ENCODE assay signal across 10 cellular contexts in genomic region chr14:104731249-104731924, GRCh38. TPM values are rescaled to one million over a fixed set of nuclear protein-coding genes. Genes with fewer than 3 reads are reported as not detected.
DNase-seq lines count a peak whose midpoint lies in the region; TF ChIP-seq lines count a peak whose summit lies in the region.
"Had no signal": no experiment of that assay in that cellular context is flagged by ENCODE, and none has a peak within 500 bp of the region (broad histone marks: within the 10 kb centered on the region; RNA-seq: fewer than 3 reads in every experiment).

No MANE protein-coding gene starts in this region.

- no peaks in the 10 kb centered on the region for H3K9me3 Mint-ChIP-seq in activated T-helper 2 cell treated with anti-CD3 and anti-CD28 coated beads, Interferon-gamma antibody, Interleukin-2, Interleukin-4, amounts not matched to agents 10 μg/mL and 5 μg/mL and 100 μg/mL, durations not matched to agents 14 hours and 24 hours and 36 hours
- H3K9me3 Mint-ChIP-seq in activated naive CD4-positive, alpha-beta T cell treated with anti-CD3 and anti-CD28 coated beads for 36 hours, result no peaks in the 10 kb centered on the region

- peaks cover 13 to 25% of the 10 kb centered on the region in 2 experiments for H3K27me3 ChIP-seq in mesenchymal stem cell (ENCODE audit: control insufficient read depth in 1 of 2, insufficient read depth in 1 of 2, low read length in 2 of 2)
- H3K27me3 ChIP-seq: SJSA1 had no signal

- H3K79me1 ChIP-seq in mesenchymal stem cell (replicated peaks; ENCODE audit: low read length, poor library complexity, severe bottlenecking), result no peaks in the 10 kb centered on the region

- TF ChIP-seq CTCF in astrocyte of the spinal cord (IDR thresholded peaks at IDR 0.05; ENCODE audit: low read depth, low read length), result peak; percentile 55

- H3K14ac ChIP-seq in mesenchymal stem cell (ENCODE audit: low read length in 2 of 2), result no peak overlapping the region

- H3K9ac ChIP-seq in mesenchymal stem cell (ENCODE audit: low read length), result no peak overlapping the region

- H2BK5ac ChIP-seq in mesenchymal stem cell (ENCODE audit: low read depth, low read length, poor library complexity, severe bottlenecking), result no peak overlapping the region

- no peak overlapping the region for H2BK120ac ChIP-seq in mesenchymal stem cell (ENCODE audit: low read depth, low read length)

- H2BK15ac ChIP-seq in mesenchymal stem cell (ENCODE audit: low read depth, poor library complexity, severe bottlenecking), result peak overlapping the region; percentile 60

- no peaks in the 10 kb centered on the region for H3K9me3 ChIP-seq in mesenchymal stem cell (ENCODE audit: control insufficient read depth, low read length)
- H3K9me3 ChIP-seq: SJSA1 had no signal

- H2AK5ac ChIP-seq in mesenchymal stem cell (ENCODE audit: low read length, severe bottlenecking), result no peak overlapping the region

- H3K4me2 ChIP-seq in mesenchymal stem cell (ENCODE audit: low read length, poor library complexity, severe bottlenecking), result no peak overlapping the region

- no peaks in the 10 kb centered on the region for H3K36me3 Mint-ChIP-seq in activated T-helper 2 cell treated with anti-CD3 and anti-CD28 coated beads, Interferon-gamma antibody, Interleukin-2, Interleukin-4, amounts not matched to agents 10 μg/mL and 5 μg/mL and 100 μg/mL, durations not matched to agents 14 hours and 24 hours and 36 hours (ENCODE audit: low read depth)
- H3K36me3 Mint-ChIP-seq in activated naive CD4-positive, alpha-beta T cell treated with anti-CD3 and anti-CD28 coated beads for 36 hours (ENCODE audit: low read depth), result no peaks in the 10 kb centered on the region

- DNase-seq in DMS114 treated with DMSO at 0.1 percent for 48 hours (lab: John Stamatoyannopoulos, UW; ENCODE audit: unreplicated experiment) (peak; percentile 11), HuH-7.5 (ENCODE audit: low spot score) (peak; percentile 80), astrocyte of the spinal cord (ENCODE audit: low read depth, low spot score) (no peak), mesenchymal stem cell (peak; percentile 31), NK-92 (lab: John Stamatoyannopoulos, UW; ENCODE audit: unreplicated experiment) (no peak), inferior parietal cortex (ENCODE audit: extremely low spot score) (no peak)
- DNase-seq in activated T-helper 2 cell treated with anti-CD3 and anti-CD28 coated beads, Interferon-gamma antibody, Interleukin-2, Interleukin-4, amounts not matched to agents 10 μg/mL and 5 μg/mL and 100 μg/mL, durations not matched to agents 14 hours and 24 hours and 36 hours (ENCODE audit: low spot score), result no peak
- DNase-seq in activated naive CD4-positive, alpha-beta T cell treated with anti-CD3 and anti-CD28 coated beads for 36 hours, result no peak
- DNase-seq: stimulated activated CD4-positive, alpha-beta T cell treated with anti-CD3 and anti-CD28 coated beads, Interleukin-2, amount 100 ng/mL, for 48 hours had no signal

- in situ Hi-C loops in astrocyte of the spinal cord (cut with HindIII; ENCODE audit: low sequenced_read_pairs), result no loop called here

- no peak overlapping the region for H2BK12ac ChIP-seq in mesenchymal stem cell (ENCODE audit: low read length in 2 of 2)

- no peak overlapping the region for H2AFZ ChIP-seq in mesenchymal stem cell (ENCODE audit: low read depth, low read length)

- no peaks in the 10 kb centered on the region for H3K4me1 Mint-ChIP-seq in activated T-helper 2 cell treated with anti-CD3 and anti-CD28 coated beads, Interferon-gamma antibody, Interleukin-2, Interleukin-4, amounts not matched to agents 10 μg/mL and 5 μg/mL and 100 μg/mL, durations not matched to agents 14 hours and 24 hours and 36 hours (ENCODE audit: low read depth)
- H3K4me1 Mint-ChIP-seq in activated naive CD4-positive, alpha-beta T cell treated with anti-CD3 and anti-CD28 coated beads for 36 hours (ENCODE audit: low read depth), result no peaks in the 10 kb centered on the region

- no peaks in the 10 kb centered on the region for H3K36me3 ChIP-seq in mesenchymal stem cell (ENCODE audit: control insufficient read depth in 1 of 2, insufficient read depth in 2 of 2, low read depth in 1 of 2, low read length in 2 of 2)
- H3K36me3 ChIP-seq: SJSA1 had no signal

- intact Hi-C loops in activated T-helper 2 cell treated with anti-CD3 and anti-CD28 coated beads, Interferon-gamma antibody, Interleukin-2, Interleukin-4, amounts not matched to agents 10 μg/mL and 5 μg/mL and 100 μg/mL, durations not matched to agents 14 hours and 24 hours and 36 hours (cut with micrococcal nuclease), result no loop called here
- intact Hi-C loops in activated naive CD4-positive, alpha-beta T cell treated with anti-CD3 and anti-CD28 coated beads for 36 hours (cut with micrococcal nuclease), result no loop called here

- no peak overlapping the region for H3K27ac ChIP-seq in mesenchymal stem cell (ENCODE audit: low read length, poor library complexity, severe bottlenecking)
- H3K27ac ChIP-seq: SJSA1 had no signal

- no peak overlapping the region for H3K23ac ChIP-seq in mesenchymal stem cell (ENCODE audit: low read length in 2 of 2)

- H4K91ac ChIP-seq in mesenchymal stem cell (ENCODE audit: low read length), result peak overlapping the region; percentile 28

- H3K4me1 ChIP-seq in mesenchymal stem cell (ENCODE audit: control insufficient read depth, insufficient read depth, low read depth, low read length), result peaks cover 15% of the 10 kb centered on the region

- no peak overlapping the region for H3K4me3 Mint-ChIP-seq in activated T-helper 2 cell treated with anti-CD3 and anti-CD28 coated beads, Interferon-gamma antibody, Interleukin-2, Interleukin-4, amounts not matched to agents 10 μg/mL and 5 μg/mL and 100 μg/mL, durations not matched to agents 14 hours and 24 hours and 36 hours (ENCODE audit: low read depth)
- H3K4me3 Mint-ChIP-seq in activated naive CD4-positive, alpha-beta T cell treated with anti-CD3 and anti-CD28 coated beads for 36 hours, result no peak overlapping the region

- H3K4me3 ChIP-seq in astrocyte of the spinal cord (ENCODE audit: low read depth, low read length) (no peak overlapping the region), mesenchymal stem cell (ENCODE audit: insufficient read depth in 1 of 2, low read depth in 1 of 2, low read length in 2 of 2) (no peak overlapping the region)
- H3K4me3 ChIP-seq: SJSA1 had no signal

- H4K8ac ChIP-seq in mesenchymal stem cell (ENCODE audit: low read length), result no peak overlapping the region

- H3K4ac ChIP-seq in mesenchymal stem cell (ENCODE audit: low read depth in 1 of 2, low read length in 2 of 2), result no peak overlapping the region

- 79% methylated on average over 11 of the region's 11 CpGs for WGBS in mesenchymal stem cell

- CTCF ChIA-PET in activated naive CD4-positive, alpha-beta T cell treated with anti-CD3 and anti-CD28 coated beads for 36 hours (lab: Charles Lee), result no interaction called here

- no peaks in the 10 kb centered on the region for H3K27me3 Mint-ChIP-seq in activated T-helper 2 cell treated with anti-CD3 and anti-CD28 coated beads, Interferon-gamma antibody, Interleukin-2, Interleukin-4, amounts not matched to agents 10 μg/mL and 5 μg/mL and 100 μg/mL, durations not matched to agents 14 hours and 24 hours and 36 hours (ENCODE audit: low read depth)
- H3K27me3 Mint-ChIP-seq in activated naive CD4-positive, alpha-beta T cell treated with anti-CD3 and anti-CD28 coated beads for 36 hours (ENCODE audit: low read depth), result no peaks in the 10 kb centered on the region

- no peak overlapping the region for H3K27ac Mint-ChIP-seq in activated T-helper 2 cell treated with anti-CD3 and anti-CD28 coated beads, Interferon-gamma antibody, Interleukin-2, Interleukin-4, amounts not matched to agents 10 μg/mL and 5 μg/mL and 100 μg/mL, durations not matched to agents 14 hours and 24 hours and 36 hours
- H3K27ac Mint-ChIP-seq in activated naive CD4-positive, alpha-beta T cell treated with anti-CD3 and anti-CD28 coated beads for 36 hours, result no peak overlapping the region

- peak overlapping the region in 1 of 2 experiments; percentile 29 for H3K18ac ChIP-seq in mesenchymal stem cell (ENCODE audit: low read depth in 1 of 2, low read length in 2 of 2)

RNA-seq across cellular contexts. Expression of gene ADSS1, which starts 7.4 kb away (rescaled TPM):
- polyA plus RNA-seq in mesenchymal stem cell (2013, experiment 1 of 2), result 5.2 TPM
- polyA plus RNA-seq in mesenchymal stem cell (2013, experiment 2 of 2), result 4.8 TPM
- 1.1 and 2.4 TPM in 2 replicates for total RNA-seq in activated T-helper 2 cell treated with anti-CD3 and anti-CD28 coated beads, Interferon-gamma antibody, Interleukin-2, Interleukin-4, amounts not matched to agents 10 μg/mL and 5 μg/mL and 100 μg/mL, durations not matched to agents 14 hours and 24 hours and 36 hours
- total RNA-seq in activated naive CD4-positive, alpha-beta T cell treated with anti-CD3 and anti-CD28 coated beads for 36 hours, result 1 to 10 TPM; 5.1 to 5.5 TPM

RNA-seq across cellular contexts. Expression of gene SIVA1, which starts 21.6 kb away (rescaled TPM):
- polyA plus RNA-seq in mesenchymal stem cell (2013, experiment 1 of 2), result 68.6 TPM
- 73.5 TPM for polyA plus RNA-seq in mesenchymal stem cell (2013, experiment 2 of 2)
- 96.0 and 104 TPM in 2 replicates for total RNA-seq in activated T-helper 2 cell treated with anti-CD3 and anti-CD28 coated beads, Interferon-gamma antibody, Interleukin-2, Interleukin-4, amounts not matched to agents 10 μg/mL and 5 μg/mL and 100 μg/mL, durations not matched to agents 14 hours and 24 hours and 36 hours
- 10 to 100 TPM; 86.1 to 92.7 TPM for total RNA-seq in activated naive CD4-positive, alpha-beta T cell treated with anti-CD3 and anti-CD28 coated beads for 36 hours

RNA-seq across cellular contexts. Expression of gene INF2, which starts 42.0 kb away (rescaled TPM):
- polyA plus RNA-seq in mesenchymal stem cell (2013, experiment 1 of 2), result 59.1 TPM
- 55.9 TPM for polyA plus RNA-seq in mesenchymal stem cell (2013, experiment 2 of 2)
- 93.7 and 93.8 TPM in 2 replicates for total RNA-seq in activated T-helper 2 cell treated with anti-CD3 and anti-CD28 coated beads, Interferon-gamma antibody, Interleukin-2, Interleukin-4, amounts not matched to agents 10 μg/mL and 5 μg/mL and 100 μg/mL, durations not matched to agents 14 hours and 24 hours and 36 hours
- total RNA-seq in activated naive CD4-positive, alpha-beta T cell treated with anti-CD3 and anti-CD28 coated beads for 36 hours, result 10 to 100 TPM; 50.7 to 50.9 TPM

Comparison
In these comparisons a context has a peak if more than half of its experiments do, and no peak if none do; other contexts are left out.
1. DNase-seq: peak in DMS114 treated with DMSO at 0.1 percent for 48 hours (single experiment), HuH-7.5 (single experiment) and mesenchymal stem cell (single experiment); none in astrocyte of the spinal cord (single experiment), NK-92 (single experiment), activated T-helper 2 cell treated with anti-CD3 and anti-CD28 coated beads, Interferon-gamma antibody, Interleukin-2, Interleukin-4, amounts not matched to agents 10 μg/mL and 5 μg/mL and 100 μg/mL, durations not matched to agents 14 hours and 24 hours and 36 hours (single experiment), inferior parietal cortex (single experiment) and activated naive CD4-positive, alpha-beta T cell treated with anti-CD3 and anti-CD28 coated beads for 36 hours (single experiment).